Comparison of ENCODE assay signal across 1 cellular context in the genomic region with DNA sequence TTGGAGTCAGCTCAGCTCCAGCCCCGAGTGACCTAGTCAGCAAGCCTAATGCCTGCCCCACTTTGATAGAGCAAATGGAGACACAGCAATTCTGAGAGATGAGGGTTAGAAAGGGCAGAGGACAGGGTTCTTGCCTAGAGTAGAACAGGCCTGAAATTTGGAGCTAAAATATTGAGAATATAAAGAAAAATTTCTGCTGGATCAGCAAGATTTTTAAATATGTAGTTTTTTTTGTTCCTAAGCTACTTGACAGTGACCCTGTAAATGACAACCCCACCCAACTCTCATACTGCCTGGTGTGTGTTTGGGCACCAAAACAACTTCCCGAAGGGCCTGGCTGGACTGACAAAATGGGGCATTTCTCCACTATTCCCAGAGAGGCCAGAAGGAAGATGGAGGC.
TF ChIP-seq lines count a peak whose summit lies in the region.

No MANE protein-coding gene starts in this region.

TF ChIP-seq in endothelial cell of umbilical vein, 7 proteins besides CTCF, POLR2A, EP300 and RAD21:
- TF ChIP-seq MYC (IDR thresholded peaks at IDR 0.05; ENCODE audit: low read depth, low read length), result no peak
- TF ChIP-seq JUN (IDR thresholded peaks at IDR 0.05; ENCODE audit: borderline replicate concordance, insufficient read depth, insufficient read length, low read depth), result no peak
- TF ChIP-seq EZH2 (IDR thresholded peaks at IDR 0.05; ENCODE audit: borderline replicate concordance, low read depth, low read length, severe bottlenecking), result no peak
- TF ChIP-seq, protein P1, sequence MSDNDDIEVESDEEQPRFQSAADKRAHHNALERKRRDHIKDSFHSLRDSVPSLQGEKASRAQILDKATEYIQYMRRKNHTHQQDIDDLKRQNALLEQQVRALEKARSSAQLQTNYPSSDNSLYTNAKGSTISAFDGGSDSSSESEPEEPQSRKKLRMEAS (IDR thresholded peaks at IDR 0.05; ENCODE audit: insufficient read depth, insufficient read length), result no peak
- TF ChIP-seq POLR2AphosphoS5 (IDR thresholded peaks at IDR 0.05; ENCODE audit: insufficient read depth, low read depth, low read length), result no peak
- TF ChIP-seq FOS (IDR thresholded peaks at IDR 0.05; ENCODE audit: borderline replicate concordance, insufficient read depth, low read length), result no peak
